Comparison of ENCODE assay signal across 9 cellular contexts in genomic region chr3:167350245-167350862, GRCh38. TPM values are rescaled to one million over a fixed set of nuclear protein-coding genes. Genes with fewer than 3 reads are reported as not detected.
DNase-seq lines count a peak whose midpoint lies in the region; ATAC-seq, FAIRE-seq and TF ChIP-seq lines count a peak whose summit lies in the region.
"Had no signal": no experiment of that assay in that cellular context is flagged by ENCODE, and none has a peak within 500 bp of the region (broad histone marks: within the 10 kb centered on the region; RNA-seq: fewer than 3 reads in every experiment).

No MANE protein-coding gene starts in this region.

- H3K9ac ChIP-seq in NT2/D1 (ENCODE audit: insufficient read length, low read depth) (no peak overlapping the region), fibroblast of lung (ENCODE audit: insufficient read depth, low read length) (no peak overlapping the region)

- H3K9me3 ChIP-seq in NT2/D1 (ENCODE audit: insufficient read depth, low read length), result no peaks in the 10 kb centered on the region
- H3K9me3 ChIP-seq in fibroblast of lung (ENCODE audit: control insufficient read depth, insufficient read depth, low read depth, low read length), result no peaks in the 10 kb centered on the region
- no peaks in the 10 kb centered on the region for H3K9me3 ChIP-seq in uterus

- no peak overlapping the region for H2AFZ ChIP-seq in fibroblast of lung (ENCODE audit: low read length)

- H3K27me3 ChIP-seq in NT2/D1 (ENCODE audit: insufficient read depth, insufficient read length) (no peaks in the 10 kb centered on the region), fibroblast of lung (ENCODE audit: control insufficient read depth, insufficient read depth, low read length) (no peaks in the 10 kb centered on the region), uterus (no peaks in the 10 kb centered on the region)

- peak; percentile 97 for FAIRE-seq in A204.1 (lab: Jason Lieb, UNC)
- FAIRE-seq: GM18507 had no signal

- no peaks in the 10 kb centered on the region for H3K36me3 Mint-ChIP-seq in T-helper 2 cell treated with Interferon-gamma antibody and Interleukin-4, amounts not matched to agents 5 μg/mL and 100 μg/mL, for 36 hours (ENCODE audit: low read depth)

- no peaks in the 10 kb centered on the region for H3K27me3 Mint-ChIP-seq in T-helper 2 cell treated with Interferon-gamma antibody and Interleukin-4, amounts not matched to agents 5 μg/mL and 100 μg/mL, for 36 hours (ENCODE audit: low read depth)

- H3K27ac ChIP-seq in fibroblast of lung (ENCODE audit: insufficient read depth, low read length) (no peak overlapping the region), uterus (no peak overlapping the region)

- H3K79me2 ChIP-seq in fibroblast of lung (ENCODE audit: control insufficient read depth, insufficient read depth, low read length), result no peaks in the 10 kb centered on the region

- intact Hi-C loops in uterus (cut with DNase I; ENCODE audit: low total_unique reads), result no loop called here

- TF ChIP-seq CTCF in GM20000 (IDR thresholded peaks at IDR 0.05; ENCODE audit: extremely low read depth, missing control alignments) (peak; percentile 28), fibroblast of lung (conservative IDR thresholded peaks at IDR 0.05 in 1 of 2, IDR thresholded peaks at IDR 0.05 in 1 of 2; ENCODE audit: low read depth in 1 of 2, low read length in 2 of 2) (peak; percentile 15 to 37), uterus (IDR thresholded peaks at IDR 0.05) (peak; percentile 14 to 42 (median 23))

- no peak overlapping the region for H3K4me3 ChIP-seq in NT2/D1 (ENCODE audit: insufficient read length, low read depth)
- H3K4me3 ChIP-seq in fibroblast of lung (replicated peaks in 1 of 4; ENCODE audit: control extremely low read depth in 1 of 4, insufficient read depth in 1 of 4, low read depth in 3 of 4, low read length in 4 of 4), result no peak overlapping the region
- H3K4me3 ChIP-seq in uterus, result no peak overlapping the region

- no peak for TF ChIP-seq POLR2A in uterus (IDR thresholded peaks at IDR 0.05)

- no peak overlapping the region for H3K4me3 Mint-ChIP-seq in T-helper 2 cell treated with Interferon-gamma antibody and Interleukin-4, amounts not matched to agents 5 μg/mL and 100 μg/mL, for 36 hours

- H3K4me1 Mint-ChIP-seq in T-helper 2 cell treated with Interferon-gamma antibody and Interleukin-4, amounts not matched to agents 5 μg/mL and 100 μg/mL, for 36 hours (ENCODE audit: low read depth), result peaks cover 2% of the 10 kb centered on the region

- H3K27ac Mint-ChIP-seq in T-helper 2 cell treated with Interferon-gamma antibody and Interleukin-4, amounts not matched to agents 5 μg/mL and 100 μg/mL, for 36 hours, result no peak overlapping the region

- H3K36me3 ChIP-seq in NT2/D1 (ENCODE audit: insufficient read depth, insufficient read length, low read length), result no peaks in the 10 kb centered on the region
- no peaks in the 10 kb centered on the region for H3K36me3 ChIP-seq in fibroblast of lung (ENCODE audit: control insufficient read depth, insufficient read depth, low read length)
- no peaks in the 10 kb centered on the region for H3K36me3 ChIP-seq in uterus

- H3K4me1 ChIP-seq in NT2/D1 (ENCODE audit: insufficient read depth, insufficient read length), result no peaks in the 10 kb centered on the region
- no peaks in the 10 kb centered on the region for H3K4me1 ChIP-seq in fibroblast of lung (ENCODE audit: control insufficient read depth, extremely low read depth, insufficient read depth, low read length)
- no peaks in the 10 kb centered on the region for H3K4me1 ChIP-seq in uterus

- no peaks in the 10 kb centered on the region for H3K9me3 Mint-ChIP-seq in T-helper 2 cell treated with Interferon-gamma antibody and Interleukin-4, amounts not matched to agents 5 μg/mL and 100 μg/mL, for 36 hours

- DNase-seq in GM20000 (ENCODE audit: low spot score), result peak; percentile 3
- DNase-seq in NT2/D1 (ENCODE audit: low read depth, low spot score), result peak; percentile 38
- DNase-seq in fibroblast of lung (ENCODE audit: low read depth in 2 of 2), result peak; percentile 15 to 21
- no peak for DNase-seq in uterus
- DNase-seq in T-helper 2 cell treated with Interferon-gamma antibody and Interleukin-4, amounts not matched to agents 5 μg/mL and 100 μg/mL, for 36 hours (ENCODE audit: low spot score), result no peak

- ATAC-seq in GM21619 (IDR thresholded peaks at IDR 0.05; ENCODE audit: unreplicated experiment) (no peak), GM21528 (IDR thresholded peaks at IDR 0.05; ENCODE audit: low FRiP score, unreplicated experiment) (no peak)

- no peaks in the 10 kb centered on the region for H4K20me1 ChIP-seq in fibroblast of lung (ENCODE audit: control insufficient read depth, extremely low read depth, insufficient read depth, low read length)

- no peak overlapping the region for H3K4me2 ChIP-seq in fibroblast of lung (ENCODE audit: extremely low read depth, insufficient read depth, low read length)

RNA-seq across cellular contexts. Expression of gene ZBBX, which starts 29.7 kb away (rescaled TPM):
- total RNA-seq in fibroblast of lung, result 0.17 TPM in 1 of 2 replicates, not detected in the other
- polyA plus RNA-seq in fibroblast of lung, result not detected in 2 replicates
- polyA plus RNA-seq in fibroblast of lung (2012), result not detected in 2 replicates
- polyA minus RNA-seq in fibroblast of lung (ENCODE audit: low replicate concordance), result not detected in 2 replicates
- total RNA-seq in uterus, result 1 to 10 TPM in 3 of 4 donors, under 1 TPM in 1; 0.52 to 8.8 (median 1.9) TPM

Comparison
In these comparisons a context has a peak if more than half of its experiments do, and no peak if none do; other contexts are left out.
1. DNase-seq: peak in GM20000 (single experiment), NT2/D1 (single experiment) and fibroblast of lung (2 of 2); none in uterus (0 of 2) and T-helper 2 cell treated with Interferon-gamma antibody and Interleukin-4, amounts not matched to agents 5 μg/mL and 100 μg/mL, for 36 hours (single experiment).
2. Peak in every context shown above with its lines, with median percentiles within 50 percentile points of each other: CTCF ChIP-seq.